ENCODE assay signal across 17 cellular contexts in genomic region chr1:170581041-170581440, GRCh38. TPM values are rescaled to one million over a fixed set of nuclear protein-coding genes. Genes with fewer than 3 reads are reported as not detected.
A peak's percentile ranks its signal among the peaks of the same experiment; 100 is the strongest.
DNase-seq lines count a peak whose midpoint lies in the region; ATAC-seq and TF ChIP-seq lines count a peak whose summit lies in the region.
"Had no signal": no experiment of that assay in that cellular context is flagged by ENCODE, and none has a peak within 500 bp of the region (broad histone marks: within the 10 kb centered on the region; RNA-seq: fewer than 3 reads in every experiment).

No MANE protein-coding gene starts in this region.

- peaks cover 0 to 2% of the 10 kb centered on the region in 2 donors for H3K4me1 ChIP-seq in aorta (ENCODE audit: control insufficient read depth in 1 of 2, insufficient read depth in 2 of 2, low read length in 2 of 2)

- H3K27ac ChIP-seq in aorta (ENCODE audit: low read depth in 1 of 2, low read length in 2 of 2) (no peak overlapping the region), caudate nucleus (ENCODE audit: low read depth, low read length) (no peak overlapping the region)
- H3K27ac ChIP-seq: GM23248 had no signal

- no peaks in the 10 kb centered on the region for H3K36me3 ChIP-seq in aorta (ENCODE audit: control insufficient read depth in 1 of 2, insufficient read depth in 2 of 2, low read length in 1 of 2)

- no peaks in the 10 kb centered on the region for H3K27me3 ChIP-seq in aorta (ENCODE audit: control insufficient read depth in 1 of 2, insufficient read depth in 2 of 2, low read length in 1 of 2)

- POLR2A ChIA-PET in WTC11 (lab: Charles Lee): no interaction called here

- H3K27ac Mint-ChIP-seq in WTC11: no peak overlapping the region
- H3K27ac Mint-ChIP-seq: B cell; CD4-positive, alpha-beta T cell; HFFc6 had no signal

- no peaks in the 10 kb centered on the region for H3K36me3 Mint-ChIP-seq in WTC11

- no peaks in the 10 kb centered on the region for H3K9me3 Mint-ChIP-seq in WTC11
- H3K9me3 Mint-ChIP-seq: HFFc6 had no signal

- DNase-seq in WTC11 (ENCODE audit: low spot score): no peak
- DNase-seq in fibroblast of peridontal ligament (ENCODE audit: extremely low read depth): peak; percentile 56
- peak; percentile 12 for DNase-seq in medulla oblongata (ENCODE audit: extremely low spot score)
- peak in 1 of 2 donors; percentile 50 for DNase-seq in aorta
- no peak for DNase-seq in MV-4-11 (lab: John Stamatoyannopoulos, UW)
- no peak for DNase-seq in caudate nucleus (lab: John Stamatoyannopoulos, UW)
- DNase-seq: CD4-positive, alpha-beta T cell; DND-41; GM23248; HFFc6; NCI-H1417; NCI-H2029 treated with DMSO at 0.1 percent for 48 hours; NCI-H510A treated with DMSO at 0.1 percent for 48 hours; SHP77 had no signal

- H3K4me1 Mint-ChIP-seq in WTC11: peaks cover 33% of the 10 kb centered on the region
- H3K4me1 Mint-ChIP-seq: B cell had no signal

- CTCF ChIA-PET in WTC11 (lab: Charles Lee): interaction anchor here (0.8 kb wide), 1 partner anchor 294 kb away, joined by 3 read pairs; no protein-coding TSS in a partner anchor

- H3K27me3 Mint-ChIP-seq in WTC11 (ENCODE audit: low read depth): peaks cover 88% of the 10 kb centered on the region

- intact Hi-C loops in aorta (cut with DNase I): no loop called here

- no peak overlapping the region for H3K4me3 Mint-ChIP-seq in WTC11
- H3K4me3 Mint-ChIP-seq: B cell; CD4-positive, alpha-beta T cell; HFFc6 had no signal

- no peaks in the 10 kb centered on the region for H3K9me3 ChIP-seq in aorta (ENCODE audit: control insufficient read depth, low read length)

- TF ChIP-seq CTCF in WTC11 (IDR thresholded peaks at IDR 0.05): no peak

- no peak overlapping the region for H3K4me3 ChIP-seq in aorta (ENCODE audit: low read length in 2 of 2)
- H3K4me3 ChIP-seq: GM23248 had no signal

- ATAC-seq in WTC11 (peak; percentile 86), aorta (ENCODE audit: low FRiP score) (peak; percentile 59), GM18907 (IDR thresholded peaks at IDR 0.05; ENCODE audit: unreplicated experiment) (no peak)
- ATAC-seq: Panc1 had no signal

TF ChIP-seq in WTC11, 78 proteins besides CTCF, POLR2A, EP300 and RAD21:
- TF ChIP-seq E2F5 (CRISPR knock-in tag; IDR thresholded peaks at IDR 0.05) (no peak), ZNF423 (CRISPR knock-in tag; IDR thresholded peaks at IDR 0.05) (0 out of 2 replicates have a peak, but pooled peaks have one; percentile 16)
TF ChIP-seq in WTC11: peak in this region for 1.

RNA-seq across cellular contexts. Expression of gene GORAB, which starts 49.1 kb away (rescaled TPM):
- total RNA-seq in WTC11 (2021) (8.8 to 9.9 TPM (median 9.1 TPM) in 3 replicates), aorta (10 to 100 TPM; 16.1 to 18.4 TPM)
- 10 to 100 TPM in 1 of 2 donors, 1 to 10 TPM in 1; 6.8 to 15.1 TPM for polyA plus RNA-seq in aorta

Comparison
In these comparisons a context has a peak if more than half of its experiments do, and no peak if none do; other contexts are left out.
1. DNase-seq: peak in fibroblast of peridontal ligament (single experiment) and medulla oblongata (single experiment); none in WTC11 (single experiment), MV-4-11 (single experiment) and caudate nucleus (0 of 61).